13 cellular contexts compared by ENCODE assay signal in genomic region chr3:170259853-170260386, GRCh38.
"Had no signal": no experiment of that assay in that cellular context is flagged by ENCODE, and none has a peak within 500 bp of the region (broad histone marks: within the 10 kb centered on the region; RNA-seq: fewer than 3 reads in every experiment).

No MANE protein-coding gene starts in this region.

- H3K36me3 ChIP-seq: right lobe of liver had no signal

- H3K27ac Mint-ChIP-seq: progenitor cell of endocrine pancreas; T-helper 2 cell treated with Interferon-gamma antibody and Interleukin-4, amounts not matched to agents 5 μg/mL and 100 μg/mL, for 36 hours had no signal

- H3K27me3 Mint-ChIP-seq: progenitor cell of endocrine pancreas had no signal

- H3K4me1 ChIP-seq: esophagus muscularis mucosa, right lobe of liver, tibial nerve had no signal

- H2AFZ ChIP-seq: hepatocyte had no signal

- H3K27me3 ChIP-seq: cardiac muscle cell, esophagus muscularis mucosa, hepatocyte, right lobe of liver, spleen, tibial nerve had no signal

- H3K27ac ChIP-seq: cardiac muscle cell, esophagus muscularis mucosa, hepatocyte, spleen, tibial nerve had no signal

- H3K4me3 Mint-ChIP-seq: T-helper 2 cell treated with Interferon-gamma antibody and Interleukin-4, amounts not matched to agents 5 μg/mL and 100 μg/mL, for 36 hours had no signal

- H3K4me3 ChIP-seq: cardiac muscle cell, esophagus muscularis mucosa, hepatocyte, right lobe of liver, spleen, tibial nerve had no signal

- DNase-seq: activated CD4-positive, alpha-beta T cell treated with anti-CD3 and anti-CD28 coated beads for 1 hour; activated gamma-delta T cell treated with Interleukin-2 at 50 U/mL for 16 hours; midbrain; right lobe of liver; spleen; SW 1271 had no signal

- ATAC-seq: left lobe of liver, right lobe of liver had no signal

- H3K4me2 ChIP-seq: hepatocyte had no signal

- H3K9me3 ChIP-seq: esophagus muscularis mucosa, right lobe of liver had no signal
